ENCODE assay signal across 26 cellular contexts in the genomic region with DNA sequence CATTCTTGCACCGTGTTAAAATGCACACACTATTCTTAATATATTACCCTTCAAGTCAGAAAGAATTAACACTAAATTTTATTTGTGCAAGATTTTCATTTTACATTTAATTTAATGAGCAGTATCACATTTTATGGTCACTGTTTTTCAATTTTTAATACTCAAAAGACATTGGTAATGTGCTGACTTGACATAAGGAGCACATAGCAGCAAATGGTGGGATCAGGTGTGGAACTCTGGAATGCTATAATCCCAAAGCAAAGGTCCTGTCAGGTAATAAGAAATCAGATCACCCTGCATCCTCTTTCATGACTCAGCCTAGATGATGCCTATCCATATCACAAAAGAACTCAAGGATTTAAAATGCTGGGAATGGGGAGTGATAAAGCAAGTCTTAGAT.
"Had no signal": no experiment of that assay in that cellular context is flagged by ENCODE, and none has a peak within 500 bp of the region (broad histone marks: within the 10 kb centered on the region; RNA-seq: fewer than 3 reads in every experiment).

No MANE protein-coding gene starts in this region.

- ATAC-seq: activated T-cell treated with anti-CD3 and anti-CD28 coated beads, Interleukin-2, amount 50 U/mL, for 72 hours; esophagus mucosa; naive thymus-derived CD4-positive, alpha-beta T cell; stimulated activated memory B cell treated with anti-CD40 and anti-IgM and Interleukin-4, amounts not matched to agents 10 μg/mL and 1 μg/mL and 100 μg/mL, for 72 hours; stimulated activated naive CD8-positive, alpha-beta T cell treated with anti-CD3 and anti-CD28 coated beads, Interleukin-15, amount 100 ng/mL, for 72 hours had no signal

- H3K4me3 ChIP-seq: ovary, prostate gland, sigmoid colon, vagina had no signal

- H3K27me3 ChIP-seq: sigmoid colon, vagina had no signal

- H3K36me3 ChIP-seq: ovary, prostate gland, sigmoid colon, vagina had no signal

- H3K4me1 ChIP-seq: prostate gland, sigmoid colon, vagina had no signal

- H3K27ac ChIP-seq: ovary, prostate gland, sigmoid colon, vagina had no signal

- H3K9me3 ChIP-seq: ovary, prostate gland, sigmoid colon, vagina had no signal

- DNase-seq: activated CD4-positive, alpha-beta T cell treated with anti-CD3 and anti-CD28 coated beads for 4 hours; activated CD4-positive, alpha-beta T cell treated with anti-CD3 and anti-CD28 coated beads, Interleukin-2, amount 50 U/mL, for 4 hours; activated naive CD4-positive, alpha-beta T cell treated with Interleukin-2 at 50 U/mL for 16 hours; activated T-cell treated with anti-CD3 and anti-CD28 coated beads for 4 hours; activated T-cell treated with anti-CD3 and anti-CD28 coated beads, Interleukin-2, amount 50 U/mL, for 72 hours; anterior cingulate cortex; endodermal cell; foreskin fibroblast; head of caudate nucleus; hippocampal formation; kidney; midbrain; naive thymus-derived CD4-positive, alpha-beta T cell; ovary; retina; sigmoid colon; small intestine; stimulated activated CD4-positive, alpha-beta T cell treated with anti-CD3 and anti-CD28 coated beads, Interleukin-4, amount 100 ng/mL, for 4 hours; stimulated activated CD8-positive, alpha-beta memory T cell treated with anti-CD3 and anti-CD28 coated beads, Interleukin-4, amount 100 ng/mL, for 48 hours; stimulated activated naive CD8-positive, alpha-beta T cell treated with anti-CD3 and anti-CD28 coated beads, Interleukin-15, amount 100 ng/mL, for 72 hours; substantia nigra had no signal

- FAIRE-seq: bronchial epithelial cell, kidney, small intestine had no signal
